ENCODE assay signal across 12 cellular contexts in genomic region chr16:55832788-55833583, GRCh38. TPM values are rescaled to one million over a fixed set of nuclear protein-coding genes. Genes with fewer than 3 reads are reported as not detected.
DNase-seq lines count a peak whose midpoint lies in the region; ATAC-seq and TF ChIP-seq lines count a peak whose summit lies in the region.
"Had no signal": no experiment of that assay in that cellular context is flagged by ENCODE, and none has a peak within 500 bp of the region (broad histone marks: within the 10 kb centered on the region; RNA-seq: fewer than 3 reads in every experiment).

CES1 (minus strand) TSS chr16:55833096; CDS start chr16:55833055, 41 bp downstream.

- peak in 1 of 2 donors; percentile 35 for DNase-seq in breast epithelium (ENCODE audit: low spot score in 2 of 2)
- DNase-seq in MCF 10A (ENCODE audit: unreplicated experiment): no peak
- DNase-seq in left cardiac atrium: peak; percentile 69
- DNase-seq in neural progenitor cell (ENCODE audit: low spot score): peak; percentile 88
- DNase-seq in vagina (ENCODE audit: extremely low spot score in 2 of 2): peak; percentile 84 to 87
- no peak for DNase-seq in activated CD4-positive, alpha-beta T cell treated with anti-CD3 and anti-CD28 coated beads, Interleukin-2, amount 10 ng/mL, durations not matched to agents 24 days and 14 days
- no peak for DNase-seq in kidney glomerular epithelial cell (lab: John Stamatoyannopoulos, UW)
- DNase-seq: cerebellar nuclear complex, DMS79 treated with DMSO at 0.1 percent for 48 hours, MM.1S had no signal

- intact Hi-C loops in breast epithelium (cut with DNase I; ENCODE audit: low total_unique reads): no loop called here
- intact Hi-C loops in MCF 10A (cut with micrococcal nuclease): no loop called here
- intact Hi-C loops in left cardiac atrium (cut with DNase I): no loop called here
- intact Hi-C loops in vagina (cut with DNase I): no loop called here
- intact Hi-C loops in activated CD4-positive, alpha-beta T cell treated with anti-CD3 and anti-CD28 coated beads, Interleukin-2, amount 10 ng/mL, durations not matched to agents 24 days and 14 days (cut with micrococcal nuclease): no loop called here

- BruUV-seq in MCF 10A (replicated peaks; lab: Mats Ljungman, UMichigan): no TSS peak

- H3K27me3 ChIP-seq in breast epithelium (peaks cover 0 to 4% of the 10 kb centered on the region in 2 donors), neural progenitor cell (no peaks in the 10 kb centered on the region), vagina (no peaks in the 10 kb centered on the region)

- POLR2A ChIA-PET in MCF 10A (lab: Yijun Ruan, JAX): no interaction called here

- H2AFZ ChIP-seq in neural progenitor cell (replicated peaks): no peak within 1 kb of the TSS

- H3K4me2 ChIP-seq in neural progenitor cell: no peak within 1 kb of the TSS

- H3K9me3 ChIP-seq in breast epithelium: no peaks in the 10 kb centered on the region
- no peaks in the 10 kb centered on the region for H3K9me3 ChIP-seq in neural progenitor cell (ENCODE audit: low read depth)
- no peaks in the 10 kb centered on the region for H3K9me3 ChIP-seq in vagina

- H3K4me3 Mint-ChIP-seq in MCF 10A (ENCODE audit: unreplicated experiment): no peak within 1 kb of the TSS
- no peak within 1 kb of the TSS for H3K4me3 Mint-ChIP-seq in neural progenitor cell
- no peak within 1 kb of the TSS for H3K4me3 Mint-ChIP-seq in activated CD4-positive, alpha-beta T cell treated with anti-CD3 and anti-CD28 coated beads, Interleukin-2, amount 10 ng/mL, durations not matched to agents 24 days and 14 days

- H3K27ac Mint-ChIP-seq in MCF 10A (ENCODE audit: low read depth, unreplicated experiment) (no peak within 1 kb of the TSS), neural progenitor cell (peak within 1 kb of the TSS; percentile 72)
- H3K27ac Mint-ChIP-seq in activated CD4-positive, alpha-beta T cell treated with anti-CD3 and anti-CD28 coated beads, Interleukin-2, amount 10 ng/mL, durations not matched to agents 24 days and 14 days: no peak within 1 kb of the TSS

- no peak within 1 kb of the TSS for H3K27ac ChIP-seq in breast epithelium
- no peak within 1 kb of the TSS for H3K27ac ChIP-seq in neural progenitor cell
- no peak within 1 kb of the TSS for H3K27ac ChIP-seq in vagina

- H3K9ac ChIP-seq in neural progenitor cell: no peak within 1 kb of the TSS

- TF ChIP-seq CTCF in breast epithelium (IDR thresholded peaks at IDR 0.05) (no peak), MCF 10A (IDR thresholded peaks at IDR 0.05; ENCODE audit: unreplicated experiment) (no peak), neural progenitor cell (IDR thresholded peaks at IDR 0.05) (no peak), vagina (IDR thresholded peaks at IDR 0.05) (no peak)

- H3K4me1 Mint-ChIP-seq in MCF 10A (ENCODE audit: insufficient read depth, unreplicated experiment): peaks cover 15% of the 10 kb centered on the region
- H3K4me1 Mint-ChIP-seq in neural progenitor cell: peaks cover 13% of the 10 kb centered on the region
- H3K4me1 Mint-ChIP-seq in activated CD4-positive, alpha-beta T cell treated with anti-CD3 and anti-CD28 coated beads, Interleukin-2, amount 10 ng/mL, durations not matched to agents 24 days and 14 days: no peaks in the 10 kb centered on the region

- H3K36me3 ChIP-seq in breast epithelium (no peaks in the 10 kb centered on the region), neural progenitor cell (no peaks in the 10 kb centered on the region), vagina (no peaks in the 10 kb centered on the region)

- H3K4me1 ChIP-seq in breast epithelium (no peaks in the 10 kb centered on the region), neural progenitor cell (peaks cover 9% of the 10 kb centered on the region), vagina (peaks cover 9% of the 10 kb centered on the region)

- H3K36me3 Mint-ChIP-seq in MCF 10A (ENCODE audit: insufficient read depth, unreplicated experiment) (no peaks in the 10 kb centered on the region), neural progenitor cell (no peaks in the 10 kb centered on the region)
- no peaks in the 10 kb centered on the region for H3K36me3 Mint-ChIP-seq in activated CD4-positive, alpha-beta T cell treated with anti-CD3 and anti-CD28 coated beads, Interleukin-2, amount 10 ng/mL, durations not matched to agents 24 days and 14 days (ENCODE audit: low read depth)

- H3K9me3 Mint-ChIP-seq in MCF 10A (ENCODE audit: unreplicated experiment): no peaks in the 10 kb centered on the region
- H3K9me3 Mint-ChIP-seq in neural progenitor cell: no peaks in the 10 kb centered on the region
- no peaks in the 10 kb centered on the region for H3K9me3 Mint-ChIP-seq in activated CD4-positive, alpha-beta T cell treated with anti-CD3 and anti-CD28 coated beads, Interleukin-2, amount 10 ng/mL, durations not matched to agents 24 days and 14 days

- CTCF ChIA-PET in MCF 10A (lab: Yijun Ruan, JAX): interaction anchor here (0.6 to 1.5 kb wide), 3 partner anchors 120 to 553 kb away, joined by 3 to 5 read pairs (median 3); no protein-coding TSS in a partner anchor

- no peaks in the 10 kb centered on the region for H4K20me1 ChIP-seq in neural progenitor cell (ENCODE audit: low read depth)

- H3K27me3 Mint-ChIP-seq in MCF 10A (ENCODE audit: insufficient read depth, unreplicated experiment) (peaks cover 14% of the 10 kb centered on the region), neural progenitor cell (ENCODE audit: insufficient read depth, low read depth) (no peaks in the 10 kb centered on the region)
- no peaks in the 10 kb centered on the region for H3K27me3 Mint-ChIP-seq in activated CD4-positive, alpha-beta T cell treated with anti-CD3 and anti-CD28 coated beads, Interleukin-2, amount 10 ng/mL, durations not matched to agents 24 days and 14 days

- ATAC-seq in left cardiac atrium (peak; percentile 81 to 84), GM21447 (IDR thresholded peaks at IDR 0.05; ENCODE audit: unreplicated experiment) (no peak)

- no peak for TF ChIP-seq POLR2A in breast epithelium (IDR thresholded peaks at IDR 0.05)
- TF ChIP-seq POLR2A in vagina (IDR thresholded peaks at IDR 0.05): no peak

- H3K79me2 ChIP-seq in neural progenitor cell (ENCODE audit: low read depth): no peaks in the 10 kb centered on the region

- no peaks in the 10 kb centered on the region for H3F3A ChIP-seq in neural progenitor cell (ENCODE audit: low read depth)

- H3K4me3 ChIP-seq in breast epithelium (peak within 1 kb of the TSS in 1 of 3 donors; percentile 34), neural progenitor cell (no peak within 1 kb of the TSS), vagina (peak within 1 kb of the TSS in 1 of 2 donors; percentile 3)

RNA-seq across cellular contexts. Expression of gene CES1, which starts in this region (rescaled TPM):
- 100 to 1,000 TPM in 1 of 3 donors, 10 to 100 TPM in 2; 13.9 to 128 (median 22.0) TPM for total RNA-seq in breast epithelium
- not detected in 2 replicates for total RNA-seq in MCF 10A (2022)
- 100 to 1,000 TPM in 1 of 2 donors, 10 to 100 TPM in 1; 58.2 to 122 TPM for total RNA-seq in left cardiac atrium
- 0.34 TPM in 1 of 2 replicates, not detected in the other for total RNA-seq in neural progenitor cell (ENCODE audit: low replicate concordance)
- total RNA-seq in vagina: 10.1 TPM
- not detected in 2 replicates for total RNA-seq in activated CD4-positive, alpha-beta T cell treated with anti-CD3 and anti-CD28 coated beads, Interleukin-2, amount 10 ng/mL, durations not matched to agents 24 days and 14 days
- total RNA-seq: A172 had no signal

Comparison
In these comparisons a context has a peak if more than half of its experiments do, and no peak if none do; other contexts are left out.
1. Peak in DNase-seq in neural progenitor cell; RNA of the gene not detected or under 1 TPM.
2. DNase-seq: peak in left cardiac atrium (single experiment) and vagina (2 of 2); none in MCF 10A (single experiment), activated CD4-positive, alpha-beta T cell treated with anti-CD3 and anti-CD28 coated beads, Interleukin-2, amount 10 ng/mL, durations not matched to agents 24 days and 14 days (single experiment) and kidney glomerular epithelial cell (single experiment).